ENCODE assay signal across 12 cellular contexts in genomic region chr4:3418029-3418762, GRCh38. TPM values are rescaled to one million over a fixed set of nuclear protein-coding genes. Genes with fewer than 3 reads are reported as not detected.
DNase-seq lines count a peak whose midpoint lies in the region; ATAC-seq, FAIRE-seq and TF ChIP-seq lines count a peak whose summit lies in the region.
"Had no signal": no experiment of that assay in that cellular context is flagged by ENCODE, and none has a peak within 500 bp of the region (broad histone marks: within the 10 kb centered on the region; RNA-seq: fewer than 3 reads in every experiment).

No MANE protein-coding gene starts in this region.

- no peak overlapping the region for H3K27ac ChIP-seq in A549
- H3K27ac ChIP-seq: pancreas had no signal

- peak; percentile 19; the same call in 1 of the 3 replicates for TF ChIP-seq CTCF in A549 (IDR thresholded peaks at IDR 0.05)
- TF ChIP-seq CTCF in GM12873 (IDR thresholded peaks at IDR 0.05; ENCODE audit: insufficient read depth, low read depth, low read length, missing control alignments) = peak; percentile 31

- H3K9me3 ChIP-seq in A549 = no peaks in the 10 kb centered on the region
- H3K9me3 ChIP-seq: pancreas had no signal

- H3K4me1 ChIP-seq in A549 = no peaks in the 10 kb centered on the region
- H3K4me1 ChIP-seq: pancreas had no signal

- POLR2A ChIA-PET in A549 (lab: Yijun Ruan, JAX) = no interaction called here

- TF ChIP-seq EP300 in A549 (IDR thresholded peaks at IDR 0.05) = no peak

- CTCF ChIA-PET in A549 (lab: Yijun Ruan, JAX) = interaction anchor here (0.6 to 2.2 kb wide), 4 partner anchors 10 to 25 kb away, joined by 4 to 7 read pairs (median 4); partner anchors contain the start of gene HGFAC

- H3K4me3 ChIP-seq in A549 = no peak overlapping the region
- H3K4me3 ChIP-seq: pancreas had no signal

- ATAC-seq in A549 (peak; percentile 62 to 79; a peak in 4 of 6 replicates), HG03378 (IDR thresholded peaks at IDR 0.05; ENCODE audit: unreplicated experiment) (no peak)
- ATAC-seq: pancreas had no signal

- WGBS in A549 (ENCODE audit: missing lambda C conversion rate) = 88% methylated on average over 22 of the region's 22 CpGs

- TF ChIP-seq POLR2A in A549 (IDR thresholded peaks at IDR 0.05; ENCODE audit: low read length) = no peak

- no peak for DNase-seq in A549 (ENCODE audit: low read depth in 1 of 2, low spot score in 1 of 2)
- DNase-seq in SK-MEL-5 (ENCODE audit: low read depth, low spot score) = peak; percentile 4
- DNase-seq in iPS-NIHi7 (ENCODE audit: extremely low spot score) = peak; percentile 64
- DNase-seq in NCI-H2107 treated with DMSO at 0.1 percent for 48 hours (lab: John Stamatoyannopoulos, UW; ENCODE audit: unreplicated experiment) = no peak
- DNase-seq in globus pallidus (ENCODE audit: low spot score) = no peak
- no peak for DNase-seq in dermis blood vessel endothelial cell
- DNase-seq: activated T-cell treated with anti-CD3 and anti-CD28 coated beads, Interleukin-2, amount 50 U/mL, for 1 hour; CD4-positive, CD25-positive, alpha-beta regulatory T cell; substantia nigra had no signal

- H3K4me2 ChIP-seq in A549 = no peak overlapping the region

- in situ Hi-C loops in SK-MEL-5 (cut with HindIII; ENCODE audit: low pct_unique_long_range_greater_than_20kb, low sequenced_read_pairs) = no loop called here

- TF ChIP-seq RAD21 in A549 (conservative IDR thresholded peaks at IDR 0.05 in 1 of 2, IDR thresholded peaks at IDR 0.05 in 1 of 2) = no peak

- no peak for FAIRE-seq in A549 (lab: Jason Lieb, UNC)
- FAIRE-seq: pancreas had no signal

TF ChIP-seq in A549, 52 proteins besides CTCF, POLR2A, EP300 and RAD21:
- TF ChIP-seq TFCP2L1 (CRISPR knock-in tag; IDR thresholded peaks at IDR 0.05) (no peak), NPAS2 (CRISPR knock-in tag; IDR thresholded peaks at IDR 0.05; ENCODE audit: borderline replicate concordance) (no peak), RNF2 (IDR thresholded peaks at IDR 0.05; ENCODE audit: borderline replicate concordance, low read depth) (no peak), MAX (IDR thresholded peaks at IDR 0.05) (no peak), FOSB (CRISPR knock-in tag; IDR thresholded peaks at IDR 0.05) (no peak), JUN (IDR thresholded peaks at IDR 0.05) (no peak)

RNA-seq across cellular contexts. Expression of gene HGFAC, which starts 23.6 kb away (rescaled TPM):
- polyA plus RNA-seq in A549 (2011; rRNA removed) (0.09 TPM in 1 of 2 replicates, not detected in the other), A549 (2017; fragmentation: RNase III; extraction: RNeasy Plus Mini Kit Qiagen cat#74134 plus additional on column Dnase treatment) (0.20 to 0.25 TPM (median 0.24 TPM) in 3 replicates)
- 0.11 and 0.23 TPM in 2 replicates for polyA plus RNA-seq in A549 (2012; cell fraction: cytosol; rRNA removed)
- 2.8 and 4.1 TPM in 2 replicates for polyA plus RNA-seq in A549 (2012; cell fraction: nucleus; rRNA removed)
- not detected in 2 replicates for polyA minus RNA-seq in A549 (2011; rRNA and poly(A)+ RNA removed)
- total RNA-seq in SK-MEL-5 (2014; rRNA removed; shearing (Covaris generic)) = not detected in 2 replicates
- polyA plus RNA-seq in SK-MEL-5 (2015; cell fraction: cytosol; rRNA removed) = not detected in 2 replicates
- polyA plus RNA-seq in SK-MEL-5 (2015; cell fraction: nucleus; rRNA removed) = 0.28 TPM in 1 of 2 replicates, not detected in the other
- total RNA-seq in dermis blood vessel endothelial cell = 0.28 and 0.51 TPM in 2 replicates
- total RNA-seq: CD4-positive, CD25-positive, alpha-beta regulatory T cell had no signal

RNA-seq across cellular contexts. Expression of gene DOK7, which starts 44.9 kb away (rescaled TPM):
- polyA plus RNA-seq in A549 (2011; rRNA removed) (0.12 and 0.17 TPM in 2 replicates), A549 (2017; fragmentation: RNase III; extraction: RNeasy Plus Mini Kit Qiagen cat#74134 plus additional on column Dnase treatment) (0.15 to 0.21 TPM (median 0.21 TPM) in 3 replicates)
- 0.09 and 0.13 TPM in 2 replicates for polyA plus RNA-seq in A549 (2012; cell fraction: cytosol; rRNA removed)
- 0.29 and 0.36 TPM in 2 replicates for polyA plus RNA-seq in A549 (2012; cell fraction: nucleus; rRNA removed)
- 0.10 and 0.17 TPM in 2 replicates for polyA minus RNA-seq in A549 (2011; rRNA and poly(A)+ RNA removed)
- not detected in 2 replicates for total RNA-seq in SK-MEL-5 (2014; rRNA removed; shearing (Covaris generic))
- not detected in 2 replicates for polyA plus RNA-seq in SK-MEL-5 (2015; cell fraction: cytosol; rRNA removed)
- not detected in 2 replicates for polyA plus RNA-seq in SK-MEL-5 (2015; cell fraction: nucleus; rRNA removed)
- 0.17 TPM in 1 of 2 replicates, not detected in the other for total RNA-seq in dermis blood vessel endothelial cell
- total RNA-seq: CD4-positive, CD25-positive, alpha-beta regulatory T cell had no signal

Comparison
In these comparisons a context has a peak if more than half of its experiments do, and no peak if none do; other contexts are left out.
1. DNase-seq: peak in SK-MEL-5 (single experiment) and iPS-NIHi7 (single experiment); none in A549 (0 of 2), NCI-H2107 treated with DMSO at 0.1 percent for 48 hours (single experiment), globus pallidus (single experiment) and dermis blood vessel endothelial cell (single experiment).